In the genomic region with DNA sequence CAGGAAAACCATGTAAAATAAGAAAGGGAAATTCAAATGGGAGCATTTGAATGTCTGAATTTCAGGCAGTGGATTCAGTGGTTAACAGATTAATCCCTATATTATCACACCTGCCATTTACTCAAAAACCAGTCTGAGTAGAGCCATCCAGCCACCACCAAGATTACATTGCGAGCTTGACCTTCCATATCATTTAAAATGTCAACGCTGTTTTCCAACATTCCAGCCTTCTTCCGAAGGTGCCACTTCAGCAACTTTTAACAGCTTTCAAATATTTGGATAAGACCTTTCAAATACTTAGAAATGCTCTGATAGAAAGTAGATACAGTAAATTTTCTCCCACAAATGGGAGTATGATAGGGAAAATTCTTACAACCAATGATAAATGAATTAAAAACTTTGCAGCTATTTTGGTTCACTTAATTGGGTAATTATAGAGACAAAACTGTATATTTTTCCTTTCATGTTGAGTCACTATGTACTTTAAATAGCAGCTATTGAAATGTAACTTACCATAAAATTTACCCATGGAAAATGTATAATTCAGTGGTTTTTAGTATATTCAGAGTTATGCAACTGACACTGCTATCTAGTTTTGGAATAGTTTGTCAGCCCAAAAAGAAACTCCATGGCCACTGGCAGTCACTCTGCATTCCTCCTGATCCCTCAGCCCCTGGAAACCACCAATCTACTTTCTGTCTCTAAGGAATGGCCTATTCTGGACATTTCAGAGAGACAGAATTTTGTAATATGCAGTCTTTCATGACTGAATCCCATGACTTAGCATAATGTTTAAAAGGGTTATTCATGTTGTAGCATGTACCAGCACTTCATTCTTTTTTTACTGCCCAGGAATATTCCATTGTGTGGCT, we compare ENCODE assay signal across 9 cellular contexts. TPM values are rescaled to one million over a fixed set of nuclear protein-coding genes. Genes with fewer than 3 reads are reported as not detected.
DNase-seq lines count a peak whose midpoint lies in the region; ATAC-seq and TF ChIP-seq lines count a peak whose summit lies in the region.
"Had no signal": no experiment of that assay in that cellular context is flagged by ENCODE, and none has a peak within 500 bp of the region (broad histone marks: within the 10 kb centered on the region; RNA-seq: fewer than 3 reads in every experiment).

No MANE protein-coding gene starts in this region.

- POLR2A ChIA-PET in SK-N-SH (lab: Yijun Ruan, JAX) (no interaction called here), activated B cell treated with CpG ODN at 0.5 μM for 24 hours (lab: Charles Lee) (interaction anchor here (0.6 to 11.8 kb wide), 14 partner anchors 8 to 164 kb away, joined by 3 to 139 read pairs (median 5); a partner anchor contains a TSS)

- CTCF ChIA-PET in SK-N-SH (lab: Yijun Ruan, JAX): interaction anchor here (1.6 kb wide), 2 partner anchors 17 to 26 kb away, joined by 3 read pairs; no protein-coding TSS in a partner anchor
- CTCF ChIA-PET in activated B cell treated with CpG ODN at 0.5 μM for 24 hours (lab: Charles Lee): interaction anchor here (0.7 to 7.0 kb wide), 6 partner anchors 8 to 337 kb away, joined by 3 to 60 read pairs (median 6); no protein-coding TSS in a partner anchor

- ATAC-seq in SK-N-SH treated with all-trans-retinoic acid at 6 μM for 48 hours (no peak), activated B cell treated with CpG ODN at 0.5 μM for 24 hours (ENCODE audit: low read depth) (no peak), HG02571 (IDR thresholded peaks at IDR 0.05; ENCODE audit: unreplicated experiment) (no peak)
- no peak for ATAC-seq in stimulated activated effector memory CD8-positive, alpha-beta T cell treated with anti-CD3 and anti-CD28 coated beads, Interleukin-12 subunit alpha, Interleukin-12 subunit beta, amount 100 ng/mL, for 72 hours

- intact Hi-C loops in activated B cell treated with CpG ODN at 0.5 μM for 24 hours (cut with micrococcal nuclease): loop anchor here (1.0 to 10.0 kb wide), 2 partner anchors 8 to 583 kb away; no protein-coding TSS in a partner anchor

- TF ChIP-seq RAD21 in SK-N-SH (IDR thresholded peaks at IDR 0.05; ENCODE audit: low read length): no peak

- peaks cover 97% of the 10 kb centered on the region for H3K4me1 Mint-ChIP-seq in activated B cell treated with CpG ODN at 0.5 μM for 24 hours
- H3K4me1 Mint-ChIP-seq in stimulated activated effector memory CD8-positive, alpha-beta T cell treated with anti-CD3 and anti-CD28 coated beads, Interleukin-12 subunit alpha, Interleukin-12 subunit beta, amount 100 ng/mL, for 72 hours: peaks cover 72% of the 10 kb centered on the region

- H3K36me3 Mint-ChIP-seq in activated B cell treated with CpG ODN at 0.5 μM for 24 hours (ENCODE audit: low read depth): peaks cover 81% of the 10 kb centered on the region
- peaks cover 54% of the 10 kb centered on the region for H3K36me3 Mint-ChIP-seq in stimulated activated effector memory CD8-positive, alpha-beta T cell treated with anti-CD3 and anti-CD28 coated beads, Interleukin-12 subunit alpha, Interleukin-12 subunit beta, amount 100 ng/mL, for 72 hours

- no peak overlapping the region for H3K4me3 ChIP-seq in SK-N-SH (ENCODE audit: low read depth in 2 of 2, low read length in 1 of 2)
- no peak overlapping the region for H3K4me3 ChIP-seq in fibroblast of pulmonary artery (replicated peaks; ENCODE audit: low read depth, low read length)

- H3K27ac ChIP-seq in SK-N-SH (ENCODE audit: low read depth in 2 of 2, low read length in 1 of 2): peak overlapping the region; percentile 20 to 97; a peak in 3 of 4 replicates

- H3K27me3 Mint-ChIP-seq in activated B cell treated with CpG ODN at 0.5 μM for 24 hours: no peaks in the 10 kb centered on the region

- H3K27ac Mint-ChIP-seq in activated B cell treated with CpG ODN at 0.5 μM for 24 hours: peak overlapping the region; percentile 76
- H3K27ac Mint-ChIP-seq in stimulated activated effector memory CD8-positive, alpha-beta T cell treated with anti-CD3 and anti-CD28 coated beads, Interleukin-12 subunit alpha, Interleukin-12 subunit beta, amount 100 ng/mL, for 72 hours: peak overlapping the region; percentile 86

- H3K9me3 Mint-ChIP-seq in activated B cell treated with CpG ODN at 0.5 μM for 24 hours: no peaks in the 10 kb centered on the region
- H3K9me3 Mint-ChIP-seq in stimulated activated effector memory CD8-positive, alpha-beta T cell treated with anti-CD3 and anti-CD28 coated beads, Interleukin-12 subunit alpha, Interleukin-12 subunit beta, amount 100 ng/mL, for 72 hours: no peaks in the 10 kb centered on the region

- no peaks in the 10 kb centered on the region for H3K27me3 ChIP-seq in SK-N-SH (ENCODE audit: insufficient read depth)

- no peak for TF ChIP-seq EP300 in SK-N-SH (IDR thresholded peaks at IDR 0.05; ENCODE audit: borderline replicate concordance in 1 of 2, low read depth in 1 of 2, low read length in 1 of 2)

- peaks cover 12% of the 10 kb centered on the region for H3F3A ChIP-seq in SK-N-SH (replicated peaks; ENCODE audit: insufficient read depth)

- DNase-seq in SK-N-SH (no peak), activated B cell treated with CpG ODN at 0.5 μM for 24 hours (no peak), fibroblast of pulmonary artery (ENCODE audit: low read depth) (peak; percentile 88), NCI-H1048 (lab: John Stamatoyannopoulos, UW) (no peak), NCI-H524 treated with DMSO at 0.1 percent for 48 hours (lab: John Stamatoyannopoulos, UW) (no peak)
- no peak for DNase-seq in stimulated activated effector memory CD8-positive, alpha-beta T cell treated with anti-CD3 and anti-CD28 coated beads, Interleukin-12 subunit alpha, Interleukin-12 subunit beta, amount 100 ng/mL, for 72 hours (ENCODE audit: low spot score in 2 of 2)
- DNase-seq: NCI-H1417 treated with DMSO at 0.1 percent for 48 hours had no signal

- no peaks in the 10 kb centered on the region for H3K36me3 ChIP-seq in SK-N-SH (replicated peaks in 1 of 2; ENCODE audit: control insufficient read depth in 1 of 2, insufficient read depth in 2 of 2, low read length in 1 of 2)

- H3K79me2 ChIP-seq in SK-N-SH (ENCODE audit: insufficient read depth): peaks cover 100% of the 10 kb centered on the region

- H3K9ac ChIP-seq in SK-N-SH: no peak overlapping the region

- TF ChIP-seq CTCF in SK-N-SH (IDR thresholded peaks at IDR 0.05) (no peak), activated B cell treated with CpG ODN at 0.5 μM for 24 hours (IDR thresholded peaks at IDR 0.05) (no peak), fibroblast of pulmonary artery (IDR thresholded peaks at IDR 0.05; ENCODE audit: low read length, missing control alignments) (no peak)

- H3K4me2 ChIP-seq in SK-N-SH: peak overlapping the region; percentile 10; the same call in 1 of the 2 replicates

- peaks cover 28 to 32% of the 10 kb centered on the region in 2 experiments; a peak in 3 of 4 replicates for H3K4me1 ChIP-seq in SK-N-SH (ENCODE audit: control insufficient read depth in 1 of 2, insufficient read depth in 2 of 2, low read depth in 1 of 2, low read length in 1 of 2)

- no peaks in the 10 kb centered on the region for H3K9me2 ChIP-seq in SK-N-SH

- H3K9me3 ChIP-seq in SK-N-SH: no peaks in the 10 kb centered on the region

- H2AFZ ChIP-seq in SK-N-SH (ENCODE audit: low read depth): no peak overlapping the region

- peak overlapping the region; percentile 15 for H3K4me3 Mint-ChIP-seq in activated B cell treated with CpG ODN at 0.5 μM for 24 hours
- peak overlapping the region; percentile 20 for H3K4me3 Mint-ChIP-seq in stimulated activated effector memory CD8-positive, alpha-beta T cell treated with anti-CD3 and anti-CD28 coated beads, Interleukin-12 subunit alpha, Interleukin-12 subunit beta, amount 100 ng/mL, for 72 hours

- H4K20me1 ChIP-seq in SK-N-SH (ENCODE audit: insufficient read depth): peaks cover 50% of the 10 kb centered on the region

- 94% methylated on average over 3 of the region's 3 CpGs for WGBS in SK-N-SH (ENCODE audit: low lambda C conversion rate)

TF ChIP-seq in SK-N-SH, 30 proteins besides CTCF, POLR2A, EP300 and RAD21 (continues in another document):
- TF ChIP-seq RCOR1 (IDR thresholded peaks at IDR 0.05; ENCODE audit: low read length) (no peak), TEAD4 (IDR thresholded peaks at IDR 0.05; ENCODE audit: borderline replicate concordance, insufficient read depth) (no peak), SMC3 (IDR thresholded peaks at IDR 0.05; ENCODE audit: low read depth, low read length) (no peak)
- TF ChIP-seq, protein P1, sequence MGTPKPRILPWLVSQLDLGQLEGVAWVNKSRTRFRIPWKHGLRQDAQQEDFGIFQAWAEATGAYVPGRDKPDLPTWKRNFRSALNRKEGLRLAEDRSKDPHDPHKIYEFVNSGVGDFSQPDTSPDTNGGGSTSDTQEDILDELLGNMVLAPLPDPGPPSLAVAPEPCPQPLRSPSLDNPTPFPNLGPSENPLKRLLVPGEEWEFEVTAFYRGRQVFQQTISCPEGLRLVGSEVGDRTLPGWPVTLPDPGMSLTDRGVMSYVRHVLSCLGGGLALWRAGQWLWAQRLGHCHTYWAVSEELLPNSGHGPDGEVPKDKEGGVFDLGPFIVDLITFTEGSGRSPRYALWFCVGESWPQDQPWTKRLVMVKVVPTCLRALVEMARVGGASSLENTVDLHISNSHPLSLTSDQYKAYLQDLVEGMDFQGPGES (IDR thresholded peaks at IDR 0.05; ENCODE audit: low read depth, low read length): no peak

TF ChIP-seq in SK-N-SH treated with all-trans-retinoic acid at 6 μM for 48 hours, 23 proteins besides CTCF, POLR2A, EP300 and RAD21 (continues in another document):
- TF ChIP-seq ZNF565 (CRISPR knock-in tag; conservative IDR thresholded peaks at IDR 0.05; ENCODE audit: low read depth) (no peak), TCF4 (CRISPR knock-in tag; IDR thresholded peaks at IDR 0.05; ENCODE audit: borderline replicate concordance) (no peak), TOX (CRISPR knock-in tag; IDR thresholded peaks at IDR 0.05; ENCODE audit: borderline replicate concordance) (no peak), ZC3H10 (CRISPR knock-in tag; IDR thresholded peaks at IDR 0.05) (no peak), ZNF70 (CRISPR knock-in tag; IDR thresholded peaks at IDR 0.05) (no peak), PPARA (CRISPR knock-in tag; IDR thresholded peaks at IDR 0.05; ENCODE audit: borderline replicate concordance) (no peak), GLIS3 (CRISPR knock-in tag; IDR thresholded peaks at IDR 0.05) (no peak)
- TF ChIP-seq, protein P2, sequence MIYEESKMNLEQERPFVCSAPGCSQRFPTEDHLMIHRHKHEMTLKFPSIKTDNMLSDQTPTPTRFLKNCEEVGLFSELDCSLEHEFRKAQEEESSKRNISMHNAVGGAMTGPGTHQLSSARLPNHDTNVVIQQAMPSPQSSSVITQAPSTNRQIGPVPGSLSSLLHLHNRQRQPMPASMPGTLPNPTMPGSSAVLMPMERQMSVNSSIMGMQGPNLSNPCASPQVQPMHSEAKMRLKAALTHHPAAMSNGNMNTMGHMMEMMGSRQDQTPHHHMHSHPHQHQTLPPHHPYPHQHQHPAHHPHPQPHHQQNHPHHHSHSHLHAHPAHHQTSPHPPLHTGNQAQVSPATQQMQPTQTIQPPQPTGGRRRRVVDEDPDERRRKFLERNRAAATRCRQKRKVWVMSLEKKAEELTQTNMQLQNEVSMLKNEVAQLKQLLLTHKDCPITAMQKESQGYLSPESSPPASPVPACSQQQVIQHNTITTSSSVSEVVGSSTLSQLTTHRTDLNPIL (CRISPR knock-in tag; IDR thresholded peaks at IDR 0.05; ENCODE audit: low read depth): no peak

RNA-seq across cellular contexts. Expression of a gene that starts 21.6 kb away (rescaled TPM):
- 84.3 and 92.0 TPM in 2 replicates for polyA plus RNA-seq in SK-N-SH (2012; rRNA removed)
- 62.4 and 69.7 TPM in 2 replicates for polyA plus RNA-seq in SK-N-SH (2012; cell fraction: cytosol; rRNA removed)
- 75.6 and 84.7 TPM in 2 replicates for polyA plus RNA-seq in SK-N-SH (2012; cell fraction: nucleus; rRNA removed)
- total RNA-seq in activated B cell treated with CpG ODN at 0.5 μM for 24 hours: 488 and 489 TPM in 2 replicates
